9 cellular contexts compared by ENCODE assay signal in genomic region chr16:716250-716607, GRCh38. TPM values are rescaled to one million over a fixed set of nuclear protein-coding genes. Genes with fewer than 3 reads are reported as not detected.
A peak's percentile ranks its signal among the peaks of the same experiment; 100 is the strongest.
DNase-seq lines count a peak whose midpoint lies in the region; ATAC-seq and TF ChIP-seq lines count a peak whose summit lies in the region.
"Had no signal": no experiment of that assay in that cellular context is flagged by ENCODE, and none has a peak within 500 bp of the region (broad histone marks: within the 10 kb centered on the region; RNA-seq: fewer than 3 reads in every experiment).

No MANE protein-coding gene starts in this region.

- no peaks in the 10 kb centered on the region for H3K36me3 ChIP-seq in CD8-positive, alpha-beta memory T cell (ENCODE audit: insufficient read depth, low read length)
- peaks cover 13% of the 10 kb centered on the region for H3K36me3 ChIP-seq in neuron (ENCODE audit: insufficient read depth, low read length)
- peaks cover 0 to 6% of the 10 kb centered on the region in 2 donors for H3K36me3 ChIP-seq in gastroesophageal sphincter

- TF ChIP-seq EP300 in gastroesophageal sphincter (IDR thresholded peaks at IDR 0.05) = no peak

- peak overlapping the region in 4 of 8 donors; percentile 30 to 70 (median 57) for H3K27ac Mint-ChIP-seq in CD8-positive, alpha-beta memory T cell

- peaks cover 0 to 4% of the 10 kb centered on the region in 2 donors for H3K27me3 Mint-ChIP-seq in CD8-positive, alpha-beta memory T cell

- CTCF ChIA-PET in CD8-positive, alpha-beta memory T cell (lab: Charles Lee) = interaction anchor here (0.6 to 22.8 kb wide), 5 partner anchors 7 to 315 kb away, joined by 3 to 332 read pairs (median 59); partner anchors contain the start of genes ANTKMT, CCDC78, CHTF18 and CIAO3

- DNase-seq in CD8-positive, alpha-beta memory T cell = no peak
- DNase-seq in NCI-H226 (peak; percentile 9), ecto neural progenitor cell (ENCODE audit: low spot score) (peak; percentile 92), T1000 (lab: John Stamatoyannopoulos, UW) (no peak)

- peak overlapping the region; percentile 40 to 88 (median 57) for H3K4me3 Mint-ChIP-seq in CD8-positive, alpha-beta memory T cell

- H3K36me3 Mint-ChIP-seq in CD8-positive, alpha-beta memory T cell = no peaks in the 10 kb centered on the region

- H3K9me3 Mint-ChIP-seq in CD8-positive, alpha-beta memory T cell = no peaks in the 10 kb centered on the region

- ATAC-seq in HG02571 (IDR thresholded peaks at IDR 0.05; ENCODE audit: unreplicated experiment) (no peak), GM18861 (IDR thresholded peaks at IDR 0.05; ENCODE audit: unreplicated experiment) (no peak), gastroesophageal sphincter (no peak)

- POLR2A ChIA-PET in CD8-positive, alpha-beta memory T cell (lab: Charles Lee) = interaction anchor here (0.8 to 5.9 kb wide), 5 partner anchors 10 to 21 kb away, joined by 3 to 53 read pairs (median 4); partner anchors contain the start of genes CCDC78 and HAGHL

- H3K4me1 Mint-ChIP-seq in CD8-positive, alpha-beta memory T cell = peaks cover 15 to 32% (median 23%) of the 10 kb centered on the region in 3 donors

- H3K27me3 ChIP-seq in CD8-positive, alpha-beta memory T cell (ENCODE audit: insufficient read depth, low read length, poor library complexity, severe bottlenecking) = peaks cover 3% of the 10 kb centered on the region
- H3K27me3 ChIP-seq in neuron (ENCODE audit: insufficient read depth, low read length) = no peaks in the 10 kb centered on the region
- peaks cover 12% of the 10 kb centered on the region for H3K27me3 ChIP-seq in gastroesophageal sphincter

- H3K9me3 ChIP-seq in CD8-positive, alpha-beta memory T cell (ENCODE audit: low read length) = no peaks in the 10 kb centered on the region
- H3K9me3 ChIP-seq in neuron (ENCODE audit: low read length) (no peaks in the 10 kb centered on the region), gastroesophageal sphincter (no peaks in the 10 kb centered on the region)

- peaks cover 22% of the 10 kb centered on the region for H3K4me1 ChIP-seq in CD8-positive, alpha-beta memory T cell (ENCODE audit: insufficient read depth, low read length)
- H3K4me1 ChIP-seq in neuron (ENCODE audit: insufficient read depth, low read length) = peaks cover 54% of the 10 kb centered on the region
- peaks cover 0 to 62% (median 23%) of the 10 kb centered on the region in 3 donors for H3K4me1 ChIP-seq in gastroesophageal sphincter

- no peak for TF ChIP-seq POLR2A in gastroesophageal sphincter (IDR thresholded peaks at IDR 0.05)

- H3K27ac ChIP-seq in CD8-positive, alpha-beta memory T cell (ENCODE audit: low read depth, low read length) = no peak overlapping the region
- H3K27ac ChIP-seq in gastroesophageal sphincter = peak overlapping the region in 2 of 4 donors; percentile 64 to 80

- 11% methylated on average over 5 of the region's 12 CpGs; no CpG with 5 or more reads in 1 of the 2 donors for WGBS in gastroesophageal sphincter (ENCODE audit: low coverage in 1 of 2), 2 donors

- no peak overlapping the region for H2AFZ ChIP-seq in neuron (ENCODE audit: low read depth, low read length)

- no peak for TF ChIP-seq CTCF in gastroesophageal sphincter (IDR thresholded peaks at IDR 0.05)

- H3K4me3 ChIP-seq in CD8-positive, alpha-beta memory T cell (ENCODE audit: low read length) = no peak overlapping the region
- H3K4me3 ChIP-seq in neuron (ENCODE audit: low read length) (peak overlapping the region; percentile 76), gastroesophageal sphincter (peak overlapping the region in 1 of 2 donors; percentile 79)

RNA-seq across cellular contexts. Expression of gene METRN, which starts 1.3 kb away (rescaled TPM):
- 10 to 100 TPM; 34.8 to 38.2 TPM for total RNA-seq in CD8-positive, alpha-beta memory T cell
- 50.3 TPM for polyA plus RNA-seq in CD8-positive, alpha-beta memory T cell
- total RNA-seq in gastroesophageal sphincter = 10 to 100 TPM; 22.6 to 77.7 (median 63.8) TPM

RNA-seq across cellular contexts. Expression of gene ANTKMT, which starts 4.7 kb away (rescaled TPM):
- total RNA-seq in CD8-positive, alpha-beta memory T cell = 10 to 100 TPM; 64.2 to 72.0 TPM
- polyA plus RNA-seq in CD8-positive, alpha-beta memory T cell = 127 TPM
- 10 to 100 TPM; 23.5 to 46.2 (median 31.0) TPM for total RNA-seq in gastroesophageal sphincter

RNA-seq across cellular contexts. Expression of gene CCDC78, which starts 10.0 kb away (rescaled TPM):
- 1 to 10 TPM; 9.8 to 9.9 TPM for total RNA-seq in CD8-positive, alpha-beta memory T cell
- 0.53 TPM for polyA plus RNA-seq in CD8-positive, alpha-beta memory T cell
- total RNA-seq in gastroesophageal sphincter = under 1 TPM in 1 of 4 donors, not detected in 3; 0.13 TPM

RNA-seq across cellular contexts. Expression of gene FBXL16, which starts 10.6 kb away (rescaled TPM):
- 10 to 100 TPM in 1 of 2 experiments, 1 to 10 TPM in 1; 7.6 to 11.1 TPM for total RNA-seq in CD8-positive, alpha-beta memory T cell
- polyA plus RNA-seq in CD8-positive, alpha-beta memory T cell = 16.9 TPM
- 1 to 10 TPM in 1 of 4 donors, under 1 TPM in 3; 0.27 to 1.4 (median 0.35) TPM for total RNA-seq in gastroesophageal sphincter
- total RNA-seq: LHCN-M2 had no signal

RNA-seq across cellular contexts. Expression of gene HAGHL, which starts 10.7 kb away (rescaled TPM):
- 10 to 100 TPM; 31.5 to 35.6 TPM for total RNA-seq in CD8-positive, alpha-beta memory T cell
- polyA plus RNA-seq in CD8-positive, alpha-beta memory T cell = 10.7 TPM
- total RNA-seq in gastroesophageal sphincter = 1 to 10 TPM; 1.1 to 4.8 (median 2.8) TPM

Comparison
In these comparisons a context has a peak if more than half of its experiments do, and no peak if none do; other contexts are left out.
1. DNase-seq: peak in NCI-H226 (single experiment) and ecto neural progenitor cell (single experiment); none in CD8-positive, alpha-beta memory T cell (0 of 5) and T1000 (single experiment).
2. RNA of gene CCDC78, which starts 10.0 kb away (total RNA-seq): 9.8 to 9.9 TPM in CD8-positive, alpha-beta memory T cell; 0.13 TPM in gastroesophageal sphincter; every median in the first group is over 4 times any median in the second.